In the genomic region with DNA sequence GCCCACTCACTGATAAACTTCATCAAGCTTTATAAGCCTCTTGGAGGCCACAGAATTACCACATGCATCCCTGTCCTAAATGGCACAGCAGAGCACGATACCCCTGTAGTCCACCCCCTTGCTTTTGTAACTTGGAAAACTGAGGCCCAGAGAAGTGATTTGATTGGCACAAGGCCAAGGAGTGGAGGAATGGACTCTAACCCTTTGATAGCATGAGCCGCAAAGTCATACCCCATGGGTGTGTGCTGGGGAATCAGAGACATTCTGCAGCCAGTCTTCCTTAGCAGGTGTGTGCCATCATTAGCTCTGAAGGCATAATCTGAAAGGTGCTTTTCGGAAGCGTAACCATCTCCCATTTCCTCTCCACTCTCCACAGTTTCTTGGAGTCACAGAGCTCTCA, we compare ENCODE assay signal across 17 cellular contexts. TPM values are rescaled to one million over a fixed set of nuclear protein-coding genes. Genes with fewer than 3 reads are reported as not detected.
DNase-seq lines count a peak whose midpoint lies in the region; ATAC-seq and TF ChIP-seq lines count a peak whose summit lies in the region.
"Had no signal": no experiment of that assay in that cellular context is flagged by ENCODE, and none has a peak within 500 bp of the region (broad histone marks: within the 10 kb centered on the region; RNA-seq: fewer than 3 reads in every experiment).

No MANE protein-coding gene starts in this region.

- no peak overlapping the region for H3K27ac ChIP-seq in hepatocyte
- H3K27ac ChIP-seq: BLaER1, GM23248 had no signal

- H3K36me3 Mint-ChIP-seq in stimulated activated naive CD8-positive, alpha-beta T cell treated with anti-CD3 and anti-CD28 coated beads, Interleukin-15, Interleukin-2, amounts not matched to agents 100 ng/mL and 50 ng/mL, for 24 hours (ENCODE audit: low read depth) = peaks cover 6% of the 10 kb centered on the region
- no peaks in the 10 kb centered on the region for H3K36me3 Mint-ChIP-seq in activated naive CD8-positive, alpha-beta T cell treated with anti-CD3 and anti-CD28 coated beads, Interleukin-2, amount 50 U/mL, for 24 hours (ENCODE audit: low read depth)
- H3K36me3 Mint-ChIP-seq in MCF 10A (ENCODE audit: insufficient read depth, unreplicated experiment) = peaks cover 11% of the 10 kb centered on the region

- no peak overlapping the region for H3K4me2 ChIP-seq in hepatocyte

- peaks cover 5% of the 10 kb centered on the region for H3K4me1 ChIP-seq in hepatocyte (ENCODE audit: insufficient read depth)
- peaks cover 5% of the 10 kb centered on the region for H3K4me1 ChIP-seq in mucosa of descending colon (ENCODE audit: low read depth)

- H3K36me3 ChIP-seq in hepatocyte (replicated peaks; ENCODE audit: insufficient read depth, low read depth) = no peaks in the 10 kb centered on the region
- H3K36me3 ChIP-seq in mucosa of descending colon (ENCODE audit: low read depth) = no peaks in the 10 kb centered on the region
- H3K36me3 ChIP-seq: BLaER1 had no signal

- peaks cover 4% of the 10 kb centered on the region for H3K4me1 Mint-ChIP-seq in stimulated activated naive CD8-positive, alpha-beta T cell treated with anti-CD3 and anti-CD28 coated beads, Interleukin-15, Interleukin-2, amounts not matched to agents 100 ng/mL and 50 ng/mL, for 24 hours (ENCODE audit: low read depth)
- peaks cover 12% of the 10 kb centered on the region for H3K4me1 Mint-ChIP-seq in stimulated activated naive CD8-positive, alpha-beta T cell treated with anti-CD3 and anti-CD28 coated beads, Interleukin-15, amount 100 ng/mL, for 72 hours
- H3K4me1 Mint-ChIP-seq in activated naive CD8-positive, alpha-beta T cell treated with anti-CD3 and anti-CD28 coated beads, Interleukin-2, amount 50 U/mL, for 24 hours = no peaks in the 10 kb centered on the region
- H3K4me1 Mint-ChIP-seq in MCF 10A (ENCODE audit: insufficient read depth, unreplicated experiment) = no peaks in the 10 kb centered on the region

- POLR2A ChIA-PET in MCF 10A (lab: Yijun Ruan, JAX) = interaction anchor here (0.6 to 0.9 kb wide), 2 partner anchors 19 to 206 kb away, joined by 3 read pairs; no protein-coding TSS in a partner anchor

- H3K27ac Mint-ChIP-seq in stimulated activated naive CD8-positive, alpha-beta T cell treated with anti-CD3 and anti-CD28 coated beads, Interleukin-15, Interleukin-2, amounts not matched to agents 100 ng/mL and 50 ng/mL, for 24 hours = peak overlapping the region; percentile 34
- peak overlapping the region in 1 of 2 donors; percentile 42 for H3K27ac Mint-ChIP-seq in stimulated activated naive CD8-positive, alpha-beta T cell treated with anti-CD3 and anti-CD28 coated beads, Interleukin-15, amount 100 ng/mL, for 72 hours
- H3K27ac Mint-ChIP-seq in activated naive CD8-positive, alpha-beta T cell treated with anti-CD3 and anti-CD28 coated beads, Interleukin-2, amount 50 U/mL, for 24 hours = no peak overlapping the region
- H3K27ac Mint-ChIP-seq in MCF 10A (ENCODE audit: low read depth, unreplicated experiment) = no peak overlapping the region

- BruUV-seq in MCF 10A (replicated peaks; lab: Mats Ljungman, UMichigan) = no TSS peak

- CTCF ChIA-PET in MCF 10A (lab: Yijun Ruan, JAX) = interaction anchor here (0.7 to 2.3 kb wide), 3 partner anchors 8 to 722 kb away, joined by 3 to 7 read pairs (median 3); no protein-coding TSS in a partner anchor

- H3K27me3 Mint-ChIP-seq in stimulated activated naive CD8-positive, alpha-beta T cell treated with anti-CD3 and anti-CD28 coated beads, Interleukin-15, Interleukin-2, amounts not matched to agents 100 ng/mL and 50 ng/mL, for 24 hours = no peaks in the 10 kb centered on the region
- H3K27me3 Mint-ChIP-seq in stimulated activated naive CD8-positive, alpha-beta T cell treated with anti-CD3 and anti-CD28 coated beads, Interleukin-15, amount 100 ng/mL, for 72 hours = no peaks in the 10 kb centered on the region
- no peaks in the 10 kb centered on the region for H3K27me3 Mint-ChIP-seq in activated naive CD8-positive, alpha-beta T cell treated with anti-CD3 and anti-CD28 coated beads, Interleukin-2, amount 50 U/mL, for 24 hours
- H3K27me3 Mint-ChIP-seq in MCF 10A (ENCODE audit: insufficient read depth, unreplicated experiment) = no peaks in the 10 kb centered on the region
- H3K27me3 Mint-ChIP-seq: CD4-positive, alpha-beta memory T cell had no signal

- H3K4me3 ChIP-seq in hepatocyte = no peak overlapping the region
- no peak overlapping the region for H3K4me3 ChIP-seq in mucosa of descending colon
- H3K4me3 ChIP-seq: BLaER1, GM12878, GM23248 had no signal

- no peaks in the 10 kb centered on the region for H3K9me3 ChIP-seq in hepatocyte (ENCODE audit: low read depth)
- no peaks in the 10 kb centered on the region for H3K9me3 ChIP-seq in mucosa of descending colon
- H3K9me3 ChIP-seq: BLaER1 had no signal

- H3K4me3 Mint-ChIP-seq in stimulated activated naive CD8-positive, alpha-beta T cell treated with anti-CD3 and anti-CD28 coated beads, Interleukin-15, Interleukin-2, amounts not matched to agents 100 ng/mL and 50 ng/mL, for 24 hours = no peak overlapping the region
- H3K4me3 Mint-ChIP-seq in stimulated activated naive CD8-positive, alpha-beta T cell treated with anti-CD3 and anti-CD28 coated beads, Interleukin-15, amount 100 ng/mL, for 72 hours = no peak overlapping the region
- H3K4me3 Mint-ChIP-seq in activated naive CD8-positive, alpha-beta T cell treated with anti-CD3 and anti-CD28 coated beads, Interleukin-2, amount 50 U/mL, for 24 hours = no peak overlapping the region
- H3K4me3 Mint-ChIP-seq in MCF 10A (ENCODE audit: unreplicated experiment) = no peak overlapping the region
- H3K4me3 Mint-ChIP-seq: CD14-positive monocyte; CD4-positive, alpha-beta memory T cell had no signal

- no peaks in the 10 kb centered on the region for H3K9me3 Mint-ChIP-seq in stimulated activated naive CD8-positive, alpha-beta T cell treated with anti-CD3 and anti-CD28 coated beads, Interleukin-15, Interleukin-2, amounts not matched to agents 100 ng/mL and 50 ng/mL, for 24 hours
- no peaks in the 10 kb centered on the region for H3K9me3 Mint-ChIP-seq in stimulated activated naive CD8-positive, alpha-beta T cell treated with anti-CD3 and anti-CD28 coated beads, Interleukin-15, amount 100 ng/mL, for 72 hours
- no peaks in the 10 kb centered on the region for H3K9me3 Mint-ChIP-seq in activated naive CD8-positive, alpha-beta T cell treated with anti-CD3 and anti-CD28 coated beads, Interleukin-2, amount 50 U/mL, for 24 hours
- no peaks in the 10 kb centered on the region for H3K9me3 Mint-ChIP-seq in MCF 10A (ENCODE audit: unreplicated experiment)
- H3K9me3 Mint-ChIP-seq: CD4-positive, alpha-beta memory T cell had no signal

- 92% methylated on average over 4 of the region's 4 CpGs for WGBS in hepatocyte (ENCODE audit: low lambda C conversion rate, missing lambda C conversion rate)

- H2AFZ ChIP-seq in hepatocyte = no peak overlapping the region
- H2AFZ ChIP-seq: GM23248 had no signal

- H3K9me2 ChIP-seq in hepatocyte (replicated peaks; ENCODE audit: insufficient read depth) = no peaks in the 10 kb centered on the region

- no peak for ATAC-seq in stimulated activated naive CD8-positive, alpha-beta T cell treated with anti-CD3 and anti-CD28 coated beads, Interleukin-15, amount 100 ng/mL, for 72 hours
- peak; percentile 44 for ATAC-seq in mucosa of descending colon
- ATAC-seq in activated naive CD8-positive, alpha-beta T cell treated with anti-CD3 and anti-CD28 coated beads, Interleukin-2, amount 50 U/mL, for 24 hours = no peak
- ATAC-seq: GM12878 had no signal

- intact Hi-C loops in mucosa of descending colon (cut with DNase I, micrococcal nuclease) (no loop called here), MCF 10A (cut with micrococcal nuclease) (no loop called here)

- H4K20me1 ChIP-seq in hepatocyte (ENCODE audit: insufficient read depth, poor library complexity, severe bottlenecking) = no peaks in the 10 kb centered on the region
- H4K20me1 ChIP-seq: BLaER1 had no signal

- H3K27me3 ChIP-seq in hepatocyte = no peaks in the 10 kb centered on the region
- H3K27me3 ChIP-seq: BLaER1 had no signal

- no peak for TF ChIP-seq CTCF in hepatocyte (IDR thresholded peaks at IDR 0.05; ENCODE audit: poor library complexity)
- no peak for TF ChIP-seq CTCF in mucosa of descending colon (IDR thresholded peaks at IDR 0.05)
- TF ChIP-seq CTCF in MCF 10A (IDR thresholded peaks at IDR 0.05; ENCODE audit: unreplicated experiment) = no peak

- no peaks in the 10 kb centered on the region for H3K79me2 ChIP-seq in hepatocyte

- no peak for DNase-seq in stimulated activated naive CD8-positive, alpha-beta T cell treated with anti-CD3 and anti-CD28 coated beads, Interleukin-15, amount 100 ng/mL, for 72 hours
- DNase-seq in hepatocyte (ENCODE audit: low spot score) (peak; percentile 22), mucosa of descending colon (peak in 1 of 3 donors; percentile 29), GDM1 (lab: John Stamatoyannopoulos, UW) (no peak), MCF 10A (ENCODE audit: unreplicated experiment) (no peak)
- no peak for DNase-seq in activated naive CD8-positive, alpha-beta T cell treated with anti-CD3 and anti-CD28 coated beads, Interleukin-2, amount 50 U/mL, for 24 hours
- DNase-seq: 8988T; CD4-positive, alpha-beta memory T cell; DMS153; DMS79; GM23248; HCEC 1CT; IMR-90 had no signal

RNA-seq across cellular contexts. Expression of a gene that starts 28.5 kb away (rescaled TPM):
- 54.8 and 64.0 TPM in 2 replicates for total RNA-seq in hepatocyte
- 60.4 and 63.4 TPM in 2 replicates for polyA plus RNA-seq in hepatocyte
- 10 to 100 TPM; 18.4 to 31.8 (median 22.4) TPM for total RNA-seq in mucosa of descending colon
- total RNA-seq in MCF 10A (2022) = 41.5 and 49.7 TPM in 2 replicates
